In the genomic region with DNA sequence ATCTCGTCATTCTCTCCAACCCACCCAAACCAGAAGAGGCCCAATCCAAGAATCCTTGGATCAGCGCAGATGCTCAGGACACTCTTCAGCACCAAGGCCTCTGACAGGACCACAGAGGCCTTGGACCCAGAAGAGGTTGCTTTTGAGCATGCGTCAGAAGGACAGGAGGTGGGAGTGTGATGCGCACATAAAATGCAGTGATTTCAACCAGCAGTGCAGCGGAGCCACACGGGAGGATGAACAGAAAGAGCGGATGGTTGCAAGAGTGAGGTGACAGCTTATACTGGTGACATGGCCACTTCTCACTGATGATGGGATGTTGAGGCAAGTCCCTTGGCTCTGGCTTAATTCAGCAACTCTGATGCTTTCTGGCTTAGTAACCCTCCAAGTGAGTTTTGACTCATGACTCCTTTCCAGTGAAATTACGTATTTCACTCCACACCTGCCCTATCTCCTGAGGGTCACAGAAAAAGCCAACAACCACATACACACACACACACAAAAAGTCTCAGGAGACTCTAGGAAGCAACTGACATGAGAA, we compare ENCODE assay signal across 12 cellular contexts. TPM values are rescaled to one million over a fixed set of nuclear protein-coding genes. Genes with fewer than 3 reads are reported as not detected.
A peak's percentile ranks its signal among the peaks of the same experiment; 100 is the strongest.
DNase-seq lines count a peak whose midpoint lies in the region; ATAC-seq and TF ChIP-seq lines count a peak whose summit lies in the region.
"Had no signal": no experiment of that assay in that cellular context is flagged by ENCODE, and none has a peak within 500 bp of the region (broad histone marks: within the 10 kb centered on the region; RNA-seq: fewer than 3 reads in every experiment).

No MANE protein-coding gene starts in this region.

- H3K36me3 Mint-ChIP-seq in CD14-positive monocyte = peaks cover 53 to 62% of the 10 kb centered on the region in 2 donors

- no peaks in the 10 kb centered on the region for H3K27me3 Mint-ChIP-seq in CD14-positive monocyte (ENCODE audit: low read depth in 3 of 3)

- H3K36me3 ChIP-seq in adrenal gland (replicated peaks in 1 of 2) (peaks cover 0 to 8% of the 10 kb centered on the region in 2 donors), left lung (peaks cover 0 to 35% of the 10 kb centered on the region in 2 donors), spleen (peaks cover 0 to 90% (median 11%) of the 10 kb centered on the region in 6 donors)

- H3K27ac ChIP-seq in adrenal gland (peak overlapping the region; percentile 71 to 93 (median 92)), left lung (peak overlapping the region; percentile 50 to 74), spleen (peak overlapping the region; percentile 43 to 90 (median 81))

- DNase-seq in CD14-positive monocyte (ENCODE audit: low spot score) (no peak), adrenal gland (peak in 3 of 7 donors; percentile 14 to 42 (median 21)), left lung (no peak), spleen (no peak), MV-4-11 (lab: John Stamatoyannopoulos, UW) (no peak), sciatic nerve (ENCODE audit: low spot score) (no peak)
- no peak for DNase-seq in activated CD4-positive, alpha-beta T cell treated with anti-CD3 and anti-CD28 coated beads, Interleukin-2, amount 50 U/mL, for 4 hours
- DNase-seq: DND-41, KBM-7, NCI-H1417 treated with DMSO at 0.1 percent for 48 hours, SW 1271 had no signal

- no peaks in the 10 kb centered on the region for H3K9me3 ChIP-seq in adrenal gland (replicated peaks in 1 of 3)
- H3K9me3 ChIP-seq in left lung = no peaks in the 10 kb centered on the region
- H3K9me3 ChIP-seq in spleen = no peaks in the 10 kb centered on the region

- ATAC-seq in left lung (no peak), sciatic nerve (no peak)

- TF ChIP-seq CTCF in CD14-positive monocyte (IDR thresholded peaks at IDR 0.05) (no peak), adrenal gland (IDR thresholded peaks at IDR 0.05) (no peak), left lung (IDR thresholded peaks at IDR 0.05) (no peak), spleen (IDR thresholded peaks at IDR 0.05 in 8 of 11, conservative IDR thresholded peaks at IDR 0.05 in 3 of 11) (no peak)

- no peak overlapping the region for H3K4me3 Mint-ChIP-seq in CD14-positive monocyte

- TF ChIP-seq POLR2A in adrenal gland (IDR thresholded peaks at IDR 0.05) (no peak), spleen (IDR thresholded peaks at IDR 0.05) (no peak)

- peaks cover 21 to 43% of the 10 kb centered on the region in 2 donors for H3K4me1 ChIP-seq in adrenal gland (replicated peaks in 1 of 2)
- peaks cover 30 to 47% of the 10 kb centered on the region in 2 donors for H3K4me1 ChIP-seq in left lung
- peaks cover 24 to 81% (median 50%) of the 10 kb centered on the region in 6 donors for H3K4me1 ChIP-seq in spleen

- H3K4me3 ChIP-seq in adrenal gland (no peak overlapping the region), left lung (no peak overlapping the region), spleen (no peak overlapping the region)
- H3K4me3 ChIP-seq: skin epidermis had no signal

- H3K27me3 ChIP-seq in adrenal gland (no peaks in the 10 kb centered on the region), left lung (no peaks in the 10 kb centered on the region), spleen (replicated peaks in 1 of 7) (no peaks in the 10 kb centered on the region)

- H3K9me3 Mint-ChIP-seq in CD14-positive monocyte = no peaks in the 10 kb centered on the region

- 85 to 89% (median 88%) methylated on average over 8 of the region's 8 CpGs for WGBS in adrenal gland, 4 donors
- 84 to 95% (median 88%) methylated on average over 8 of the region's 8 CpGs for WGBS in spleen, 5 donors

- intact Hi-C loops in CD14-positive monocyte (cut with micrococcal nuclease) (no loop called here), adrenal gland (cut with DNase I) (loop anchor here in 1 of 2 donors (10.0 kb wide), 1 partner anchor 120 kb away; no protein-coding TSS in a partner anchor), left lung (cut with DNase I) (loop anchor here in 1 of 2 donors (10.0 kb wide), 1 partner anchor 110 kb away; a partner anchor contains a TSS), spleen (cut with DNase I; ENCODE audit: low total_unique reads) (no loop called here), sciatic nerve (cut with DNase I) (loop anchor here (10.0 kb wide), 1 partner anchor 110 kb away; a partner anchor contains a TSS)

- H3K4me1 Mint-ChIP-seq in CD14-positive monocyte = peaks cover 18% of the 10 kb centered on the region

- H3K27ac Mint-ChIP-seq in CD14-positive monocyte = peak overlapping the region in 5 of 7 donors; percentile 15 to 74 (median 40)

RNA-seq across cellular contexts. Expression of a gene that starts 25.2 kb away (rescaled TPM):
- polyA plus RNA-seq in CD14-positive monocyte = 10 to 100 TPM; 11.0 to 13.7 TPM
- total RNA-seq in adrenal gland = 100 to 1,000 TPM in 5 of 8 donors, 10 to 100 TPM in 3; 47.7 to 205 (median 122) TPM
- 10 to 100 TPM; 31.9 to 52.4 (median 32.6) TPM for polyA plus RNA-seq in adrenal gland
- total RNA-seq in left lung = 10 to 100 TPM; 39.0 to 45.0 TPM
- total RNA-seq in spleen = 10 to 100 TPM; 34.5 to 65.4 (median 47.2) TPM
- 1 to 10 TPM; 3.1 to 6.2 (median 3.7) TPM for polyA plus RNA-seq in spleen
- total RNA-seq in sciatic nerve = 22.2 TPM
